ENCODE assay signal across 9 cellular contexts in the genomic region with DNA sequence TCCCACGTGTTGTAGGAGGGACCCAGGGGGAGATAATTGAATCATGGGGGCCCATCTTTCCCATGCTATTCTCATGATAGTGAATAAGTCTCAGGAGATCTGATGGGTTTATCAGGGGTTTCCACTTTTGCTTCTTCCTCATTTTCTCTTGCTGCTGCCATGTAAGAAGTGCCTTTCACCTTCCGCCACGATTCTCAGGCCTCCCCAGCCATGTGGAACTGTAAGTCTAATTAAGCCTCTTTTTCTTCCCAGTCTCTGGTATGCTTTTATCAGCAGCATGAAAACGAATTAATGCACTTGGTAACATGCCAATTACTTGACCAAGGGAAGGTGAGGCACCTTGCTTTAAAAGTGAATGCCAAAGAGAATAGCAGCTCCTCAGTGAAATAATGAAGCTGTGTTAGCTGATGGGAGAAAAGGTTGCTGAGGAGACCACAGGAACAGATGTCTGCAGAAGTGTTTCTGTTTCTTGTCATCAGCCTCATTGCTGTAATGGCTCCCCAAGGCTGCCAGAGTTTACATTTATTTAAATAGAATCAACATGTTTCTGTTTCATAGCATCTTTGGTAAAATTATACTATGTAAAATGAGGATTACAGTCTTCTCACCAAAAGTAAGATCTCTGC.
A peak's percentile ranks its signal among the peaks of the same experiment; 100 is the strongest.
DNase-seq lines count a peak whose midpoint lies in the region; ATAC-seq and TF ChIP-seq lines count a peak whose summit lies in the region.
"Had no signal": no experiment of that assay in that cellular context is flagged by ENCODE, and none has a peak within 500 bp of the region (broad histone marks: within the 10 kb centered on the region; RNA-seq: fewer than 3 reads in every experiment).

No MANE protein-coding gene starts in this region.

- TF ChIP-seq CTCF in GM12864 (IDR thresholded peaks at IDR 0.05; ENCODE audit: low read depth, low read length, missing control alignments) (no peak), PC-3 (conservative IDR thresholded peaks at IDR 0.05; ENCODE audit: low read depth, low read length) (no peak)

- intact Hi-C loops in PC-3 (cut with micrococcal nuclease): no loop called here

- H3K9me3 ChIP-seq in PC-3 (ENCODE audit: low read length) (no peaks in the 10 kb centered on the region), muscle layer of colon (ENCODE audit: low read length) (no peaks in the 10 kb centered on the region)

- BruUV-seq in PC-3 (replicated peaks; lab: Mats Ljungman, UMichigan): no TSS peak

- H3K4me2 ChIP-seq in PC-3 (ENCODE audit: low read length): no peak overlapping the region

- H3K27ac ChIP-seq in PC-3 (ENCODE audit: low read length): no peak overlapping the region
- peak overlapping the region; percentile 53 for H3K27ac ChIP-seq in muscle layer of colon (ENCODE audit: low read depth, low read length)
- H3K27ac ChIP-seq: SK-N-MC had no signal

- H3K79me2 ChIP-seq in PC-3 (ENCODE audit: low read length): no peaks in the 10 kb centered on the region

- H3K4me1 ChIP-seq in PC-3 (ENCODE audit: insufficient read depth, low read length) (no peaks in the 10 kb centered on the region), muscle layer of colon (ENCODE audit: insufficient read depth, low read length) (peaks cover 21% of the 10 kb centered on the region)

- H3K36me3 ChIP-seq in PC-3 (ENCODE audit: low read depth, low read length) (no peaks in the 10 kb centered on the region), muscle layer of colon (ENCODE audit: insufficient read depth, low read length) (no peaks in the 10 kb centered on the region)

- CTCF ChIA-PET in PC-3 (lab: Charles Lee): no interaction called here

- no peaks in the 10 kb centered on the region for H3K9me2 ChIP-seq in PC-3 (replicated peaks; ENCODE audit: low read length)

- peak; percentile 79 for ATAC-seq in GM19395 (IDR thresholded peaks at IDR 0.05; ENCODE audit: unreplicated experiment)
- ATAC-seq in PC-3: no peak

- POLR2A ChIA-PET in PC-3 (lab: Charles Lee; ENCODE audit: unreplicated experiment): no interaction called here

- H4K20me1 ChIP-seq in PC-3 (ENCODE audit: low read length): no peaks in the 10 kb centered on the region

- H3K9ac ChIP-seq in PC-3 (ENCODE audit: low read length) (no peak overlapping the region), muscle layer of colon (ENCODE audit: low read length) (no peak overlapping the region)

- no peak for DNase-seq in GM12864 (ENCODE audit: low read depth)
- no peak for DNase-seq in PC-3
- DNase-seq in HuH-7.5 (ENCODE audit: low spot score): no peak
- no peak for DNase-seq in OCI-M2 (lab: John Stamatoyannopoulos, UW; ENCODE audit: unreplicated experiment)
- no peak for DNase-seq in NCI-H524 (lab: John Stamatoyannopoulos, UW)
- DNase-seq: NCI-H446 treated with DMSO at 0.1 percent for 48 hours had no signal

- 0 out of 2 replicates have a peak overlapping the region, but pooled peaks have one; percentile 10 for H2AFZ ChIP-seq in PC-3 (ENCODE audit: low read length)

- H3K27me3 ChIP-seq in PC-3 (ENCODE audit: low read length): no peaks in the 10 kb centered on the region
- H3K27me3 ChIP-seq in muscle layer of colon (ENCODE audit: control insufficient read depth in 1 of 2, insufficient read depth in 2 of 2, low read length in 2 of 2): no peaks in the 10 kb centered on the region

- peak overlapping the region; percentile 36; the same call in 1 of the 2 replicates for H3K4me3 ChIP-seq in GM12864 (ENCODE audit: low read depth, low read length)
- no peak overlapping the region for H3K4me3 ChIP-seq in PC-3 (ENCODE audit: low read length)
- H3K4me3 ChIP-seq in muscle layer of colon (ENCODE audit: low read depth in 1 of 2, low read length in 2 of 2): no peak overlapping the region
- H3K4me3 ChIP-seq: SK-N-MC had no signal

- H3F3A ChIP-seq in PC-3 (ENCODE audit: low read length, unreplicated experiment): no peaks in the 10 kb centered on the region
